ENCODE assay signal across 16 cellular contexts in the genomic region with DNA sequence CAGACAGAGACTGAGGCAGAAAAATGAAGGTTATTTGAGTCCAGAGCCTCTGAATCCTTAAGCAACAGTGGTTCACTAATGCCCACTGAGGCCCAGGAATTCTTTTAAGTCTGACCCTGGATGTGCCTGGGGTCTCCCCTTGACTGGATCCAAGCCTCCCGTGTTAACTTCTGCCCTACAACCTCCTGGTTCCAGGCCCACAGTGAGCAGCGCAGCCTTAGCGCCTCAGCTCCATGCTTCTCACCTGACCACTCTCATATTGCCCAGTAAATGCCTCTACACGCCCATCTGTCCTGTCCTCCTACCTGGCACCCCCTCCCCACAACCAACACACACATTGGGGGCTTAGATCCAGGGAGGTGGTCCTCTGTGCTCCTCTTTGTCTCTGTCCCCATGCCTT. TPM values are rescaled to one million over a fixed set of nuclear protein-coding genes. Genes with fewer than 3 reads are reported as not detected.
DNase-seq lines count a peak whose midpoint lies in the region; ATAC-seq, FAIRE-seq and TF ChIP-seq lines count a peak whose summit lies in the region.
"Had no signal": no experiment of that assay in that cellular context is flagged by ENCODE, and none has a peak within 500 bp of the region (broad histone marks: within the 10 kb centered on the region; RNA-seq: fewer than 3 reads in every experiment).

No MANE protein-coding gene starts in this region.

- no peak overlapping the region for H3K4me3 Mint-ChIP-seq in activated naive CD8-positive, alpha-beta T cell treated with anti-CD3 and anti-CD28 coated beads, Interleukin-2, amount 50 U/mL, for 24 hours
- no peak overlapping the region for H3K4me3 Mint-ChIP-seq in activated naive CD8-positive, alpha-beta T cell treated with anti-CD3 and anti-CD28 coated beads for 36 hours
- H3K4me3 Mint-ChIP-seq in activated CD8-positive, alpha-beta T cell treated with anti-CD3 and anti-CD28 coated beads for 36 hours = no peak overlapping the region
- H3K4me3 Mint-ChIP-seq in effector memory CD8-positive, alpha-beta T cell = no peak overlapping the region
- no peak overlapping the region for H3K4me3 Mint-ChIP-seq in stimulated activated naive B cell treated with anti-CD40 and anti-IgM and Interleukin-4, amounts not matched to agents 10 μg/mL and 1 μg/mL and 100 μg/mL, for 72 hours

- intact Hi-C loops in activated CD8-positive, alpha-beta T cell treated with anti-CD3 and anti-CD28 coated beads for 36 hours (cut with micrococcal nuclease) = loop anchor here (10.0 kb wide), 2 partner anchors 168 to 308 kb away; no protein-coding TSS in a partner anchor
- intact Hi-C loops in HepG2 (cut with micrococcal nuclease; ENCODE audit: unreplicated experiment) = loop anchor here (5.0 kb wide), 1 partner anchor 110 kb away; no protein-coding TSS in a partner anchor
- intact Hi-C loops in head of caudate nucleus (cut with DNase I) = no loop called here

- H4K20me1 ChIP-seq in HepG2 (ENCODE audit: insufficient read depth, low read length) = no peaks in the 10 kb centered on the region

- no peaks in the 10 kb centered on the region for H3K36me3 Mint-ChIP-seq in activated naive CD8-positive, alpha-beta T cell treated with anti-CD3 and anti-CD28 coated beads, Interleukin-2, amount 50 U/mL, for 24 hours (ENCODE audit: low read depth)
- no peaks in the 10 kb centered on the region for H3K36me3 Mint-ChIP-seq in activated naive CD8-positive, alpha-beta T cell treated with anti-CD3 and anti-CD28 coated beads for 36 hours
- no peaks in the 10 kb centered on the region for H3K36me3 Mint-ChIP-seq in activated CD8-positive, alpha-beta T cell treated with anti-CD3 and anti-CD28 coated beads for 36 hours (ENCODE audit: low read depth)
- H3K36me3 Mint-ChIP-seq in effector memory CD8-positive, alpha-beta T cell (ENCODE audit: insufficient read depth) = peaks cover 5% of the 10 kb centered on the region
- H3K36me3 Mint-ChIP-seq in stimulated activated naive B cell treated with anti-CD40 and anti-IgM and Interleukin-4, amounts not matched to agents 10 μg/mL and 1 μg/mL and 100 μg/mL, for 72 hours = no peaks in the 10 kb centered on the region

- no peak overlapping the region for H3K4me2 ChIP-seq in HepG2 (ENCODE audit: low read depth, low read length)
- H3K4me2 ChIP-seq: PC-9 had no signal

- in situ Hi-C loops in HepG2 (cut with HindIII; ENCODE audit: extremely low pct_ligation_motif_present, low pct_unique_long_range_greater_than_20kb) = no loop called here

- H3K36me3 ChIP-seq in HepG2 (replicated peaks in 1 of 2; ENCODE audit: control insufficient read depth in 1 of 2, insufficient read depth in 2 of 2, low read length in 2 of 2) = no peaks in the 10 kb centered on the region

- 0% methylated on average over 1 of the region's 4 CpGs for WGBS in HepG2 (ENCODE audit: low lambda C conversion rate)

- no peak for TF ChIP-seq RAD21 in HepG2 (CRISPR knock-in tag; IDR thresholded peaks at IDR 0.05)

- BruUV-seq in HepG2 (replicated peaks; lab: Mats Ljungman, UMichigan) = no TSS peak

- ATAC-seq in activated naive CD8-positive, alpha-beta T cell treated with anti-CD3 and anti-CD28 coated beads, Interleukin-2, amount 50 U/mL, for 24 hours = no peak
- ATAC-seq in activated CD8-positive, alpha-beta T cell treated with anti-CD3 and anti-CD28 coated beads for 36 hours = no peak
- ATAC-seq in effector memory CD8-positive, alpha-beta T cell (replicated peaks) = no peak
- no peak for ATAC-seq in stimulated activated naive B cell treated with anti-CD40 and anti-IgM and Interleukin-4, amounts not matched to agents 10 μg/mL and 1 μg/mL and 100 μg/mL, for 72 hours (replicated peaks)
- ATAC-seq in HepG2 = no peak

- H3K4me3 ChIP-seq in HepG2 (replicated peaks in 1 of 3; ENCODE audit: insufficient read depth in 1 of 3, low read depth in 2 of 3, low read length in 3 of 3) = no peak overlapping the region
- H3K4me3 ChIP-seq: PC-9 had no signal

- TF ChIP-seq CTCF in activated CD8-positive, alpha-beta T cell treated with anti-CD3 and anti-CD28 coated beads for 36 hours (IDR thresholded peaks at IDR 0.05) = no peak
- TF ChIP-seq CTCF in HepG2 (CRISPR knock-in tag; IDR thresholded peaks at IDR 0.05) = no peak

- H3K4me1 ChIP-seq in HepG2 (ENCODE audit: insufficient read depth, low read length) = peaks cover 12% of the 10 kb centered on the region
- H3K4me1 ChIP-seq: Caco-2 had no signal

- TF ChIP-seq EP300 in HepG2 (IDR thresholded peaks at IDR 0.05; ENCODE audit: low read depth in 2 of 2, low read length in 2 of 2) (no peak), HepG2 (CRISPR knock-in tag; IDR thresholded peaks at IDR 0.05; ENCODE audit: borderline replicate concordance) (no peak)

- H3K79me2 ChIP-seq in HepG2 (ENCODE audit: insufficient read depth, low read length) = no peaks in the 10 kb centered on the region

- FAIRE-seq in HepG2 (lab: Jason Lieb, UNC) = no peak

- no peak overlapping the region for H3K9ac ChIP-seq in HepG2 (ENCODE audit: insufficient read depth, low read depth, low read length)

- no peaks in the 10 kb centered on the region for H3K27me3 Mint-ChIP-seq in activated naive CD8-positive, alpha-beta T cell treated with anti-CD3 and anti-CD28 coated beads, Interleukin-2, amount 50 U/mL, for 24 hours
- H3K27me3 Mint-ChIP-seq in activated naive CD8-positive, alpha-beta T cell treated with anti-CD3 and anti-CD28 coated beads for 36 hours = no peaks in the 10 kb centered on the region
- H3K27me3 Mint-ChIP-seq in activated CD8-positive, alpha-beta T cell treated with anti-CD3 and anti-CD28 coated beads for 36 hours = no peaks in the 10 kb centered on the region
- H3K27me3 Mint-ChIP-seq in effector memory CD8-positive, alpha-beta T cell = no peaks in the 10 kb centered on the region
- no peaks in the 10 kb centered on the region for H3K27me3 Mint-ChIP-seq in stimulated activated naive B cell treated with anti-CD40 and anti-IgM and Interleukin-4, amounts not matched to agents 10 μg/mL and 1 μg/mL and 100 μg/mL, for 72 hours

- peaks cover 73% of the 10 kb centered on the region for H3K4me1 Mint-ChIP-seq in activated naive CD8-positive, alpha-beta T cell treated with anti-CD3 and anti-CD28 coated beads, Interleukin-2, amount 50 U/mL, for 24 hours
- H3K4me1 Mint-ChIP-seq in activated naive CD8-positive, alpha-beta T cell treated with anti-CD3 and anti-CD28 coated beads for 36 hours = peaks cover 40% of the 10 kb centered on the region
- peaks cover 54% of the 10 kb centered on the region for H3K4me1 Mint-ChIP-seq in activated CD8-positive, alpha-beta T cell treated with anti-CD3 and anti-CD28 coated beads for 36 hours (ENCODE audit: low read depth)
- peaks cover 25 to 39% of the 10 kb centered on the region in 2 donors for H3K4me1 Mint-ChIP-seq in effector memory CD8-positive, alpha-beta T cell (ENCODE audit: low read depth in 2 of 2)
- H3K4me1 Mint-ChIP-seq in stimulated activated naive B cell treated with anti-CD40 and anti-IgM and Interleukin-4, amounts not matched to agents 10 μg/mL and 1 μg/mL and 100 μg/mL, for 72 hours = peaks cover 47 to 86% of the 10 kb centered on the region in 2 donors

- no peak for TF ChIP-seq POLR2A in HepG2 (IDR thresholded peaks at IDR 0.05; ENCODE audit: insufficient read depth in 1 of 2, low read depth in 2 of 2, low read length in 2 of 2)

- H3K9me3 Mint-ChIP-seq in activated naive CD8-positive, alpha-beta T cell treated with anti-CD3 and anti-CD28 coated beads, Interleukin-2, amount 50 U/mL, for 24 hours = no peaks in the 10 kb centered on the region
- H3K9me3 Mint-ChIP-seq in activated naive CD8-positive, alpha-beta T cell treated with anti-CD3 and anti-CD28 coated beads for 36 hours = no peaks in the 10 kb centered on the region
- H3K9me3 Mint-ChIP-seq in activated CD8-positive, alpha-beta T cell treated with anti-CD3 and anti-CD28 coated beads for 36 hours = no peaks in the 10 kb centered on the region
- no peaks in the 10 kb centered on the region for H3K9me3 Mint-ChIP-seq in effector memory CD8-positive, alpha-beta T cell
- no peaks in the 10 kb centered on the region for H3K9me3 Mint-ChIP-seq in stimulated activated naive B cell treated with anti-CD40 and anti-IgM and Interleukin-4, amounts not matched to agents 10 μg/mL and 1 μg/mL and 100 μg/mL, for 72 hours

- peak overlapping the region; percentile 57 for H3K27ac Mint-ChIP-seq in activated naive CD8-positive, alpha-beta T cell treated with anti-CD3 and anti-CD28 coated beads, Interleukin-2, amount 50 U/mL, for 24 hours
- no peak overlapping the region for H3K27ac Mint-ChIP-seq in activated naive CD8-positive, alpha-beta T cell treated with anti-CD3 and anti-CD28 coated beads for 36 hours
- peak overlapping the region; percentile 32 for H3K27ac Mint-ChIP-seq in activated CD8-positive, alpha-beta T cell treated with anti-CD3 and anti-CD28 coated beads for 36 hours
- H3K27ac Mint-ChIP-seq in effector memory CD8-positive, alpha-beta T cell = peak overlapping the region; percentile 11 to 53
- peak overlapping the region; percentile 73 for H3K27ac Mint-ChIP-seq in stimulated activated naive B cell treated with anti-CD40 and anti-IgM and Interleukin-4, amounts not matched to agents 10 μg/mL and 1 μg/mL and 100 μg/mL, for 72 hours

- peaks cover 7 to 45% of the 10 kb centered on the region in 2 experiments; a peak in 3 of 5 replicates for H3K27me3 ChIP-seq in HepG2 (ENCODE audit: control insufficient read depth in 1 of 2, insufficient read depth in 2 of 2, low read length in 2 of 2)

- H3K27ac ChIP-seq in HepG2 (ENCODE audit: extremely low read length, insufficient read depth, low read length) = no peak overlapping the region
- H3K27ac ChIP-seq: PC-9 had no signal

- no peaks in the 10 kb centered on the region for H3K9me3 ChIP-seq in HepG2 (ENCODE audit: low read length)
- H3K9me3 ChIP-seq: Caco-2 had no signal

- CTCF ChIA-PET in activated CD8-positive, alpha-beta T cell treated with anti-CD3 and anti-CD28 coated beads for 36 hours (lab: Charles Lee) = interaction anchor here (0.6 to 3.6 kb wide), 6 partner anchors 65 to 171 kb away, joined by 3 to 17 read pairs (median 4); no protein-coding TSS in a partner anchor
- CTCF ChIA-PET in HepG2 (lab: Yijun Ruan, JAX; ENCODE audit: low intra/inter-chr PET ratio, low total read pairs) = no interaction called here

- POLR2A ChIA-PET in activated CD8-positive, alpha-beta T cell treated with anti-CD3 and anti-CD28 coated beads for 36 hours (lab: Charles Lee) = no interaction called here
- POLR2A ChIA-PET in HepG2 (lab: Yijun Ruan, JAX) = no interaction called here

- H2AFZ ChIP-seq in HepG2 (ENCODE audit: low read length) = no peak overlapping the region
- H2AFZ ChIP-seq: PC-9 had no signal

- no peak for DNase-seq in activated naive CD8-positive, alpha-beta T cell treated with anti-CD3 and anti-CD28 coated beads, Interleukin-2, amount 50 U/mL, for 24 hours
- no peak for DNase-seq in activated naive CD8-positive, alpha-beta T cell treated with anti-CD3 and anti-CD28 coated beads for 36 hours
- DNase-seq in activated CD8-positive, alpha-beta T cell treated with anti-CD3 and anti-CD28 coated beads for 36 hours = no peak
- no peak for DNase-seq in effector memory CD8-positive, alpha-beta T cell
- DNase-seq in stimulated activated naive B cell treated with anti-CD40 and anti-IgM and Interleukin-4, amounts not matched to agents 10 μg/mL and 1 μg/mL and 100 μg/mL, for 72 hours = no peak
- DNase-seq in HepG2 (ENCODE audit: low spot score) (no peak), head of caudate nucleus (no peak)
- DNase-seq: Caco-2, DMS153, EL, GOT3, NCI-H1092, NCI-H524, PC-9 had no signal

RNA-seq across cellular contexts. Expression of gene IL3, which starts 6.4 kb away (rescaled TPM):
- under 1 TPM; 0.20 to 0.49 TPM for total RNA-seq in activated naive CD8-positive, alpha-beta T cell treated with anti-CD3 and anti-CD28 coated beads for 36 hours
- total RNA-seq in activated CD8-positive, alpha-beta T cell treated with anti-CD3 and anti-CD28 coated beads for 36 hours = under 1 TPM; 0.25 to 0.98 TPM
- not detected in 2 replicates for total RNA-seq in HepG2 (2016; rRNA removed; fragmentation: Illumina TruSeq; extraction: Trizol)
- total RNA-seq in HepG2 (2016; cell fraction: cytosol; rRNA removed; fragmentation: Illumina TruSeq; extraction: Trizol; ENCODE audit: low read depth) = not detected in 2 replicates
- not detected in 2 replicates for total RNA-seq in HepG2 (2016; cell fraction: insoluble cytoplasmic fraction; rRNA removed; fragmentation: Illumina TruSeq; extraction: Trizol)
- not detected in 2 replicates for total RNA-seq in HepG2 (2016; cell fraction: membrane; rRNA removed; fragmentation: Illumina TruSeq; extraction: Trizol)
- not detected in 2 replicates for total RNA-seq in HepG2 (2016; cell fraction: nucleus; rRNA removed; fragmentation: Illumina TruSeq; extraction: Trizol)
- polyA plus RNA-seq in HepG2 (2011; rRNA removed) = not detected in 2 replicates
- not detected in 2 replicates for polyA plus RNA-seq in HepG2 (2011; cell fraction: cytosol; rRNA removed)
- not detected in 2 replicates for polyA plus RNA-seq in HepG2 (2011; cell fraction: nucleus; rRNA removed)
- polyA plus RNA-seq in HepG2 (2012) = not detected in 2 replicates
- not detected in 2 replicates for polyA plus RNA-seq in HepG2 (2016; cell fraction: cytosol; fragmentation: Illumina TruSeq; extraction: Trizol; ENCODE audit: low read depth)
- not detected in 2 replicates for polyA plus RNA-seq in HepG2 (2016; cell fraction: insoluble cytoplasmic fraction; fragmentation: Illumina TruSeq; extraction: Trizol; ENCODE audit: low read depth)
- polyA plus RNA-seq in HepG2 (2016; cell fraction: membrane; fragmentation: Illumina TruSeq; extraction: Trizol; ENCODE audit: low read depth) = not detected in 2 replicates
- not detected in 2 replicates for polyA plus RNA-seq in HepG2 (2016; cell fraction: nucleus; fragmentation: Illumina TruSeq; extraction: Trizol; ENCODE audit: insufficient read depth, low read depth)
- not detected in 2 replicates for polyA minus RNA-seq in HepG2 (2011; rRNA and poly(A)+ RNA removed; ENCODE audit: low replicate concordance)
- polyA minus RNA-seq in HepG2 (2011; cell fraction: cytosol; rRNA and poly(A)+ RNA removed) = not detected in 2 replicates
- not detected in 2 replicates for polyA minus RNA-seq in HepG2 (2011; cell fraction: nucleus; rRNA and poly(A)+ RNA removed)
- total RNA-seq: A673, Caco-2, MCF 10A, PC-9 had no signal

RNA-seq across cellular contexts. Expression of gene CSF2, which starts 6.7 kb away (rescaled TPM):
- total RNA-seq in activated naive CD8-positive, alpha-beta T cell treated with anti-CD3 and anti-CD28 coated beads for 36 hours = 100 to 1,000 TPM; 103 to 107 TPM
- total RNA-seq in activated CD8-positive, alpha-beta T cell treated with anti-CD3 and anti-CD28 coated beads for 36 hours = 10 to 100 TPM; 61.5 to 64.1 TPM
- not detected in 2 replicates for total RNA-seq in HepG2 (2016; rRNA removed; fragmentation: Illumina TruSeq; extraction: Trizol)
- total RNA-seq in HepG2 (2016; cell fraction: cytosol; rRNA removed; fragmentation: Illumina TruSeq; extraction: Trizol; ENCODE audit: low read depth) = not detected in 2 replicates
- not detected in 2 replicates for total RNA-seq in HepG2 (2016; cell fraction: insoluble cytoplasmic fraction; rRNA removed; fragmentation: Illumina TruSeq; extraction: Trizol)
- not detected in 2 replicates for total RNA-seq in HepG2 (2016; cell fraction: membrane; rRNA removed; fragmentation: Illumina TruSeq; extraction: Trizol)
- total RNA-seq in HepG2 (2016; cell fraction: nucleus; rRNA removed; fragmentation: Illumina TruSeq; extraction: Trizol) = not detected in 2 replicates
- polyA plus RNA-seq in HepG2 (2011; rRNA removed) = not detected in 2 replicates
- polyA plus RNA-seq in HepG2 (2011; cell fraction: cytosol; rRNA removed) = not detected in 2 replicates
- polyA plus RNA-seq in HepG2 (2011; cell fraction: nucleus; rRNA removed) = not detected in 2 replicates
- not detected in 2 replicates for polyA plus RNA-seq in HepG2 (2012)
- polyA plus RNA-seq in HepG2 (2016; cell fraction: cytosol; fragmentation: Illumina TruSeq; extraction: Trizol; ENCODE audit: low read depth) = not detected in 2 replicates
- polyA plus RNA-seq in HepG2 (2016; cell fraction: insoluble cytoplasmic fraction; fragmentation: Illumina TruSeq; extraction: Trizol; ENCODE audit: low read depth) = not detected in 2 replicates
- not detected in 2 replicates for polyA plus RNA-seq in HepG2 (2016; cell fraction: membrane; fragmentation: Illumina TruSeq; extraction: Trizol; ENCODE audit: low read depth)
- polyA plus RNA-seq in HepG2 (2016; cell fraction: nucleus; fragmentation: Illumina TruSeq; extraction: Trizol; ENCODE audit: insufficient read depth, low read depth) = not detected in 2 replicates
- polyA minus RNA-seq in HepG2 (2011; rRNA and poly(A)+ RNA removed; ENCODE audit: low replicate concordance) = not detected in 2 replicates
- polyA minus RNA-seq in HepG2 (2011; cell fraction: cytosol; rRNA and poly(A)+ RNA removed) = not detected in 2 replicates
- not detected in 2 replicates for polyA minus RNA-seq in HepG2 (2011; cell fraction: nucleus; rRNA and poly(A)+ RNA removed)
- total RNA-seq: A673, Caco-2, MCF 10A, PC-9 had no signal

RNA-seq across cellular contexts. Expression of gene ACSL6, which starts 55.4 kb away (rescaled TPM):
- 1 to 10 TPM; 4.6 to 5.8 TPM for total RNA-seq in activated naive CD8-positive, alpha-beta T cell treated with anti-CD3 and anti-CD28 coated beads for 36 hours
- 1 to 10 TPM; 3.3 to 4.7 TPM for total RNA-seq in activated CD8-positive, alpha-beta T cell treated with anti-CD3 and anti-CD28 coated beads for 36 hours
- 2.5 and 3.7 TPM in 2 replicates for total RNA-seq in HepG2 (2016; rRNA removed; fragmentation: Illumina TruSeq; extraction: Trizol)
- total RNA-seq in HepG2 (2016; cell fraction: cytosol; rRNA removed; fragmentation: Illumina TruSeq; extraction: Trizol; ENCODE audit: low read depth) = 0.40 and 0.71 TPM in 2 replicates
- 2.5 and 3.7 TPM in 2 replicates for total RNA-seq in HepG2 (2016; cell fraction: insoluble cytoplasmic fraction; rRNA removed; fragmentation: Illumina TruSeq; extraction: Trizol)
- 1.2 and 1.4 TPM in 2 replicates for total RNA-seq in HepG2 (2016; cell fraction: membrane; rRNA removed; fragmentation: Illumina TruSeq; extraction: Trizol)
- total RNA-seq in HepG2 (2016; cell fraction: nucleus; rRNA removed; fragmentation: Illumina TruSeq; extraction: Trizol) = 7.7 and 9.1 TPM in 2 replicates
- 3.8 and 8.3 TPM in 2 replicates for polyA plus RNA-seq in HepG2 (2011; rRNA removed)
- polyA plus RNA-seq in HepG2 (2011; cell fraction: cytosol; rRNA removed) = 1.2 and 1.9 TPM in 2 replicates
- 34.1 and 36.0 TPM in 2 replicates for polyA plus RNA-seq in HepG2 (2011; cell fraction: nucleus; rRNA removed)
- polyA plus RNA-seq in HepG2 (2012) = 2.4 and 4.2 TPM in 2 replicates
- 0.34 and 0.45 TPM in 2 replicates for polyA plus RNA-seq in HepG2 (2016; cell fraction: cytosol; fragmentation: Illumina TruSeq; extraction: Trizol; ENCODE audit: low read depth)
- polyA plus RNA-seq in HepG2 (2016; cell fraction: insoluble cytoplasmic fraction; fragmentation: Illumina TruSeq; extraction: Trizol; ENCODE audit: low read depth) = 1.7 and 2.1 TPM in 2 replicates
- polyA plus RNA-seq in HepG2 (2016; cell fraction: membrane; fragmentation: Illumina TruSeq; extraction: Trizol; ENCODE audit: low read depth) = 0.49 and 0.72 TPM in 2 replicates
- polyA plus RNA-seq in HepG2 (2016; cell fraction: nucleus; fragmentation: Illumina TruSeq; extraction: Trizol; ENCODE audit: insufficient read depth, low read depth) = 7.7 and 7.8 TPM in 2 replicates
- 0.35 and 13.5 TPM in 2 replicates for polyA minus RNA-seq in HepG2 (2011; rRNA and poly(A)+ RNA removed; ENCODE audit: low replicate concordance)
- 0.88 and 2.8 TPM in 2 replicates for polyA minus RNA-seq in HepG2 (2011; cell fraction: cytosol; rRNA and poly(A)+ RNA removed)
- 11.3 and 17.3 TPM in 2 replicates for polyA minus RNA-seq in HepG2 (2011; cell fraction: nucleus; rRNA and poly(A)+ RNA removed)
- total RNA-seq: A673, MCF 10A, PC-9 had no signal

Comparison
In these comparisons a context has a peak if more than half of its experiments do, and no peak if none do; other contexts are left out.
1. RNA of gene CSF2, which starts 6.7 kb away (total RNA-seq): 103 to 107 TPM in activated naive CD8-positive, alpha-beta T cell treated with anti-CD3 and anti-CD28 coated beads for 36 hours and 61.5 to 64.1 TPM in activated CD8-positive, alpha-beta T cell treated with anti-CD3 and anti-CD28 coated beads for 36 hours; not detected in HepG2; every median in the first group is over 10 times any median in the second.